ENCODE assay signal across 29 cellular contexts in genomic region chr11:124831897-124832296, GRCh38.
"Had no signal": no experiment of that assay in that cellular context is flagged by ENCODE, and none has a peak within 500 bp of the region (broad histone marks: within the 10 kb centered on the region; RNA-seq: fewer than 3 reads in every experiment).

No MANE protein-coding gene starts in this region.

- FAIRE-seq: small intestine had no signal

- ATAC-seq: naive thymus-derived CD8-positive, alpha-beta T cell; natural killer cell treated with Interleukin-12 subunit alpha and Interleukin-12 subunit beta and Interleukin-15 and Interleukin-18, amount 100 ng/mL, for 72 hours; psoas muscle; right cardiac atrium; right lobe of liver; stimulated activated naive B cell treated with anti-CD40 and anti-IgM and Interleukin-4, amounts not matched to agents 10 μg/mL and 1 μg/mL and 100 μg/mL, for 72 hours; stimulated activated naive CD8-positive, alpha-beta T cell treated with anti-CD3 and anti-CD28 coated beads, Interleukin-15, Interleukin-2, amounts not matched to agents 100 U/mL and 50 U/mL, for 24 hours; upper lobe of right lung had no signal

- DNase-seq: naive B cell; naive thymus-derived CD8-positive, alpha-beta T cell; nephron progenitor cell; occipital lobe; ovary; psoas muscle; right cardiac atrium; right lobe of liver; sigmoid colon; small intestine; stimulated activated CD4-positive, alpha-beta T cell treated with anti-CD3 and anti-CD28 coated beads, Interleukin-15, amount 100 ng/mL, for 24 hours; stimulated activated CD4-positive, alpha-beta T cell treated with anti-CD3 and anti-CD28 coated beads, Interleukin-2, amount 100 ng/mL, for 24 hours; stimulated activated CD4-positive, alpha-beta T cell treated with anti-CD3 and anti-CD28 coated beads, Interleukin-2, amount 100 ng/mL, for 48 hours; stimulated activated CD4-positive, alpha-beta T cell treated with anti-CD3 and anti-CD28 coated beads, Interleukin-4, amount 100 ng/mL, for 24 hours; stimulated activated naive B cell treated with anti-CD40 and anti-IgM and Interleukin-4, amounts not matched to agents 10 μg/mL and 1 μg/mL and 100 μg/mL, for 72 hours; stimulated activated naive CD8-positive, alpha-beta T cell treated with anti-CD3 and anti-CD28 coated beads, Interleukin-15, Interleukin-2, amounts not matched to agents 100 U/mL and 50 U/mL, for 24 hours; substantia nigra; testis; tibial artery; transverse colon; upper lobe of right lung; uterus had no signal

- H3K36me3 Mint-ChIP-seq: naive B cell; naive thymus-derived CD8-positive, alpha-beta T cell; natural killer cell treated with Interleukin-12 subunit alpha and Interleukin-12 subunit beta and Interleukin-15 and Interleukin-18, amount 100 ng/mL, for 72 hours; neural progenitor cell; stimulated activated effector memory CD8-positive, alpha-beta T cell treated with anti-CD3 and anti-CD28 coated beads, Interleukin-12 subunit alpha, Interleukin-12 subunit beta, amount 100 ng/mL, for 72 hours; stimulated activated naive B cell treated with anti-CD40 and anti-IgM and Interleukin-4, amounts not matched to agents 10 μg/mL and 1 μg/mL and 100 μg/mL, for 72 hours; type B pancreatic cell had no signal

- H3K4me2 ChIP-seq: neural progenitor cell had no signal

- H3K27ac Mint-ChIP-seq: naive thymus-derived CD8-positive, alpha-beta T cell; natural killer cell treated with Interleukin-12 subunit alpha and Interleukin-12 subunit beta and Interleukin-15 and Interleukin-18, amount 100 ng/mL, for 72 hours; nephron progenitor cell; neural progenitor cell; progenitor cell of endocrine pancreas; stimulated activated effector memory CD8-positive, alpha-beta T cell treated with anti-CD3 and anti-CD28 coated beads, Interleukin-12 subunit alpha, Interleukin-12 subunit beta, amount 100 ng/mL, for 72 hours; stimulated activated naive B cell treated with anti-CD40 and anti-IgM and Interleukin-4, amounts not matched to agents 10 μg/mL and 1 μg/mL and 100 μg/mL, for 72 hours; type B pancreatic cell had no signal

- H3K27ac ChIP-seq: neural progenitor cell, ovary, parathyroid adenoma, psoas muscle, right lobe of liver, sigmoid colon, suprapubic skin, testis, tibial artery, transverse colon, upper lobe of right lung, uterus had no signal

- H3K9me3 ChIP-seq: ovary, psoas muscle, right lobe of liver, sigmoid colon, suprapubic skin, testis, tibial artery, transverse colon, upper lobe of right lung, uterus had no signal

- H3K27me3 ChIP-seq: ovary, right lobe of liver, sigmoid colon, testis, transverse colon, upper lobe of right lung, uterus had no signal

- H3K9ac ChIP-seq: neural progenitor cell, parathyroid adenoma had no signal

- H3K9me3 Mint-ChIP-seq: naive B cell; naive thymus-derived CD8-positive, alpha-beta T cell; natural killer cell treated with Interleukin-12 subunit alpha and Interleukin-12 subunit beta and Interleukin-15 and Interleukin-18, amount 100 ng/mL, for 72 hours; nephron progenitor cell; neural progenitor cell; stimulated activated effector memory CD8-positive, alpha-beta T cell treated with anti-CD3 and anti-CD28 coated beads, Interleukin-12 subunit alpha, Interleukin-12 subunit beta, amount 100 ng/mL, for 72 hours; stimulated activated naive B cell treated with anti-CD40 and anti-IgM and Interleukin-4, amounts not matched to agents 10 μg/mL and 1 μg/mL and 100 μg/mL, for 72 hours; type B pancreatic cell had no signal

- H3K4me1 ChIP-seq: neural progenitor cell, parathyroid adenoma, psoas muscle, suprapubic skin, testis, uterus had no signal

- H3K79me2 ChIP-seq: parathyroid adenoma had no signal

- H3K4me3 ChIP-seq: neural progenitor cell, ovary, psoas muscle, right lobe of liver, sigmoid colon, suprapubic skin, testis, tibial artery, transverse colon, upper lobe of right lung, uterus had no signal

- H2AFZ ChIP-seq: neural progenitor cell, parathyroid adenoma had no signal

- H3K36me3 ChIP-seq: neural progenitor cell, ovary, right lobe of liver, sigmoid colon, suprapubic skin, tibial artery, transverse colon, upper lobe of right lung, uterus had no signal

- H3K4me3 Mint-ChIP-seq: naive B cell; naive thymus-derived CD8-positive, alpha-beta T cell; natural killer cell treated with Interleukin-12 subunit alpha and Interleukin-12 subunit beta and Interleukin-15 and Interleukin-18, amount 100 ng/mL, for 72 hours; nephron progenitor cell; neural progenitor cell; stimulated activated effector memory CD8-positive, alpha-beta T cell treated with anti-CD3 and anti-CD28 coated beads, Interleukin-12 subunit alpha, Interleukin-12 subunit beta, amount 100 ng/mL, for 72 hours; stimulated activated naive B cell treated with anti-CD40 and anti-IgM and Interleukin-4, amounts not matched to agents 10 μg/mL and 1 μg/mL and 100 μg/mL, for 72 hours; type B pancreatic cell had no signal
